8 cellular contexts compared by ENCODE assay signal in the genomic region with DNA sequence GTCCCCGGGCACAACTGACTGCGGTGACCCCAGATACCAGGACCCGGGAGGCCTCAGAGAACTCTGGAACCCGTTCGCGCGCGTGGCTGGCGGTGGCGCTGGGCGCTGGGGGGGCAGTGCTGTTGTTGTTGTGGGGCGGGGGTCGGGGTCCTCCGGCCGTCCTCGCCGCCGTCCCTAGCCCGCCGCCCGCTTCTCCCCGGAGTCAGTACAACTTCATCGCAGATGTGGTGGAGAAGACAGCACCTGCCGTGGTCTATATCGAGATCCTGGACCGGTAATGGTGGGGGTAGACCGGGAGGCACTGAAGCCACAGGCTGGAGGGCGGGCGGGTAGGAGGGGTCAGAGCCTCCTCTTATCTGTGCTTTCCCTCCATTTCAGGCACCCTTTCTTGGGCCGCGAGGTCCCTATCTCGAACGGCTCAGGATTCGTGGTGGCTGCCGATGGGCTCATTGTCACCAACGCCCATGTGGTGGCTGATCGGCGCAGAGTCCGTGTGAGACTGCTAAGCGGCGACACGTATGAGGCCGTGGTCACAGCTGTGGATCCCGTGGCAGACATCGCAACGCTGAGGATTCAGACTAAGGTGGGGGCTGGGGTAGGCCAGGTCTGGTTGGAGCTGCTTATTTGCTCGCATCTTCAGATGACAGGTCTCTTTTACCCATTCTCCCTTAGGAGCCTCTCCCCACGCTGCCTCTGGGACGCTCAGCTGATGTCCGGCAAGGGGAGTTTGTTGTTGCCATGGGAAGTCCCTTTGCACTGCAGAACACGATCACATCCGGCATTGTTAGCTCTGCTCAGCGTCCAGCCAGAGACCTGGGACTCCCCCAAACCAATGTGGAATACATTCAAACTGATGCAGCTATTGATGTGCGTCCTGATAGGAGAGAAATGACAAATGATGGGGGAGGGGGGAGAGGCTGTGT. TPM values are rescaled to one million over a fixed set of nuclear protein-coding genes. Genes with fewer than 3 reads are reported as not detected.
DNase-seq lines count a peak whose midpoint lies in the region; ATAC-seq and TF ChIP-seq lines count a peak whose summit lies in the region.

No MANE protein-coding gene starts in this region.

- no peak for TF ChIP-seq CTCF in mammary epithelial cell (conservative IDR thresholded peaks at IDR 0.05 in 1 of 2, IDR thresholded peaks at IDR 0.05 in 1 of 2; ENCODE audit: extremely low read depth in 1 of 2, insufficient read depth in 1 of 2, low read depth in 1 of 2, low read length in 2 of 2)

- H3K4me1 ChIP-seq in mammary epithelial cell (ENCODE audit: insufficient read depth, low read length), result peaks cover 37% of the 10 kb centered on the region

- POLR2A ChIA-PET in T-cell (lab: Charles Lee), result interaction anchor here (0.6 to 1.2 kb wide), 4 partner anchors 22 to 78 kb away, joined by 3 to 7 read pairs (median 4); no protein-coding TSS in a partner anchor

- in situ Hi-C loops in mammary epithelial cell (cut with MboI; ENCODE audit: low sequenced_read_pairs in 2 of 2), result loop anchor here in 1 of 2 donors (5.0 kb wide), 1 partner anchor 48 kb away; a partner anchor contains a TSS

- no peaks in the 10 kb centered on the region for H4K20me1 ChIP-seq in mammary epithelial cell (ENCODE audit: insufficient read depth, low read length)

- ATAC-seq in GM18909 (IDR thresholded peaks at IDR 0.05; ENCODE audit: poor library complexity, unreplicated experiment) (peak; percentile 29), HG03378 (IDR thresholded peaks at IDR 0.05; ENCODE audit: unreplicated experiment) (peak; percentile 39), T-cell (replicated peaks in 1 of 4) (peak; percentile 15 to 32 (median 27))

- H3K27ac Mint-ChIP-seq in T-cell, result peak overlapping the region; percentile 75 to 94

- 5% methylated on average over 23 of the region's 54 CpGs for WGBS in mammary epithelial cell (ENCODE audit: low coverage, missing lambda C conversion rate)

- peaks cover 58% of the 10 kb centered on the region for H3K79me2 ChIP-seq in mammary epithelial cell (ENCODE audit: insufficient read depth, low read length)

- peak overlapping the region; percentile 92 for H3K4me2 ChIP-seq in mammary epithelial cell (ENCODE audit: insufficient read depth, low read depth, low read length)

- intact Hi-C loops in mammary epithelial cell (cut with micrococcal nuclease), result no loop called here

- dilution Hi-C loops in mammary epithelial cell (cut with HindIII; ENCODE audit: low sequenced_read_pairs), result no loop called here

- peak overlapping the region; percentile 48 for H3K9ac ChIP-seq in mammary epithelial cell (ENCODE audit: insufficient read depth, low read length)

- H3K4me3 ChIP-seq in mammary epithelial cell (replicated peaks in 1 of 3; ENCODE audit: insufficient read depth in 1 of 3, low read depth in 2 of 3, low read length in 3 of 3), result peak overlapping the region; percentile 58 to 81 (median 66)

- BruUV-seq in mammary epithelial cell (replicated peaks; lab: Mats Ljungman, UMichigan), result TSS peak; percentile 23

- H3K9me3 ChIP-seq in mammary epithelial cell (replicated peaks; ENCODE audit: insufficient read depth, low read length), result no peaks in the 10 kb centered on the region

- H3K4me3 Mint-ChIP-seq in T-cell, result peak overlapping the region; percentile 90 to 95 (median 95)

- CTCF ChIA-PET in T-cell (lab: Charles Lee), result interaction anchor here (0.6 to 3.2 kb wide), 11 partner anchors 22 to 702 kb away, joined by 3 to 35 read pairs (median 3); a partner anchor contains a TSS
- CTCF ChIA-PET in mammary epithelial cell (lab: Charles Lee; ENCODE audit: low non-redundant PET), result interaction anchor here (0.6 kb wide), 1 partner anchor 56 kb away, joined by 3 read pairs; no protein-coding TSS in a partner anchor

- H3K27ac ChIP-seq in mammary epithelial cell (ENCODE audit: insufficient read depth, low read depth, low read length), result peak overlapping the region; percentile 26

- peak overlapping the region; percentile 81 for H2AFZ ChIP-seq in mammary epithelial cell (ENCODE audit: low read depth, low read length)

- no peaks in the 10 kb centered on the region for H3K27me3 Mint-ChIP-seq in T-cell

- peaks cover 43% of the 10 kb centered on the region for H3K36me3 Mint-ChIP-seq in T-cell

- no peaks in the 10 kb centered on the region for H3K9me3 Mint-ChIP-seq in T-cell

- H3K4me1 Mint-ChIP-seq in T-cell, result peaks cover 37 to 47% (median 46%) of the 10 kb centered on the region in 3 donors

- DNase-seq in AG20443 (ENCODE audit: low spot score), result peak; percentile 54
- DNase-seq in T-cell, result peak in 32 of 34 experiments; percentile 26 to 67 (median 46)
- DNase-seq in mammary epithelial cell, result peak; percentile 33
- peak; percentile 70 for DNase-seq in islet precursor cell
- DNase-seq in stimulated activated CD4-positive, alpha-beta T cell treated with anti-CD3 and anti-CD28 coated beads, Interleukin-15, amount 100 ng/mL, for 24 hours, result peak; percentile 65
- no peak for DNase-seq in superior temporal gyrus (ENCODE audit: extremely low spot score)

- peaks cover 17% of the 10 kb centered on the region for H3K36me3 ChIP-seq in mammary epithelial cell (ENCODE audit: insufficient read depth, low read length)

- H3K27me3 ChIP-seq in mammary epithelial cell (ENCODE audit: insufficient read depth, low read length), result no peaks in the 10 kb centered on the region

RNA-seq across cellular contexts. Expression of a gene that starts 0.8 kb away (rescaled TPM):
- total RNA-seq in T-cell (10 to 100 TPM; 25.1 to 45.2 (median 38.3) TPM), mammary epithelial cell (10 to 100 TPM; 29.2 to 30.8 TPM)
- 50.0 TPM for polyA plus RNA-seq in mammary epithelial cell
- polyA minus RNA-seq in mammary epithelial cell, result 68.7 TPM

RNA-seq across cellular contexts. Expression of a gene that starts 1.0 kb away (rescaled TPM):
- total RNA-seq in T-cell (100 to 1,000 TPM; 144 to 167 (median 149) TPM), mammary epithelial cell (100 to 1,000 TPM in 1 of 2 donors, 10 to 100 TPM in 1; 67.5 to 111 TPM)
- 145 TPM for polyA plus RNA-seq in mammary epithelial cell
- polyA minus RNA-seq in mammary epithelial cell, result 95.5 TPM

RNA-seq across cellular contexts. Expression of a gene that starts 4.5 kb away (rescaled TPM):
- total RNA-seq in T-cell, result under 1 TPM in 3 of 5 donors, not detected in 2; 0.33 to 0.76 (median 0.47) TPM
- 1 to 10 TPM in 1 of 2 donors, under 1 TPM in 1; 0.83 to 5.2 TPM for total RNA-seq in mammary epithelial cell
- 3.4 TPM for polyA plus RNA-seq in mammary epithelial cell
- polyA minus RNA-seq in mammary epithelial cell, result not detected

RNA-seq across cellular contexts. Expression of a gene that starts 16.2 kb away (rescaled TPM):
- total RNA-seq in T-cell, result under 1 TPM in 2 of 5 donors, not detected in 3; 0.28 to 0.46 TPM
- under 1 TPM in 1 of 2 donors, not detected in 1; 0.33 TPM for total RNA-seq in mammary epithelial cell
- 0.05 TPM for polyA plus RNA-seq in mammary epithelial cell
- polyA minus RNA-seq in mammary epithelial cell, result not detected

RNA-seq across cellular contexts. Expression of a gene that starts 23.0 kb away (rescaled TPM):
- 10 to 100 TPM; 17.6 to 34.3 (median 28.0) TPM for total RNA-seq in T-cell
- total RNA-seq in mammary epithelial cell, result 10 to 100 TPM; 20.0 to 35.4 TPM
- 32.8 TPM for polyA plus RNA-seq in mammary epithelial cell
- 58.5 TPM for polyA minus RNA-seq in mammary epithelial cell
